ENCODE assay signal across 29 cellular contexts in genomic region chr1:212013672-212014071, GRCh38. TPM values are rescaled to one million over a fixed set of nuclear protein-coding genes. Genes with fewer than 3 reads are reported as not detected.
DNase-seq lines count a peak whose midpoint lies in the region; ATAC-seq, FAIRE-seq and TF ChIP-seq lines count a peak whose summit lies in the region.
"Had no signal": no experiment of that assay in that cellular context is flagged by ENCODE, and none has a peak within 500 bp of the region (broad histone marks: within the 10 kb centered on the region; RNA-seq: fewer than 3 reads in every experiment).

No MANE protein-coding gene starts in this region.

- peak; percentile 60 for ATAC-seq in left lung
- ATAC-seq in HG02840 (IDR thresholded peaks at IDR 0.05; ENCODE audit: low FRiP score, unreplicated experiment) = no peak
- no peak for ATAC-seq in activated naive CD8-positive, alpha-beta T cell treated with anti-CD3 and anti-CD28 coated beads, Interleukin-2, amount 50 U/mL, for 24 hours
- ATAC-seq in foreskin keratinocyte = no peak
- no peak for ATAC-seq in natural killer cell treated with Interleukin-12 subunit alpha and Interleukin-12 subunit beta and Interleukin-15 and Interleukin-18, amount 100 ng/mL, for 72 hours
- ATAC-seq: CD8-positive, alpha-beta T cell; GM23338 had no signal

- no peak for TF ChIP-seq CTCF in Caco-2 (IDR thresholded peaks at IDR 0.05; ENCODE audit: insufficient read depth in 1 of 2, low read depth in 1 of 2, low read length in 1 of 2, severe bottlenecking in 1 of 2, unreplicated experiment in 1 of 2)
- TF ChIP-seq CTCF in HEK293 (tag by site-specific recombination; IDR thresholded peaks at IDR 0.05) = no peak
- no peak for TF ChIP-seq CTCF in left lung (IDR thresholded peaks at IDR 0.05)
- no peak for TF ChIP-seq CTCF in foreskin keratinocyte (conservative IDR thresholded peaks at IDR 0.05)

- no peaks in the 10 kb centered on the region for H3K27me3 Mint-ChIP-seq in Caco-2 (ENCODE audit: insufficient read depth, unreplicated experiment)
- H3K27me3 Mint-ChIP-seq in activated naive CD8-positive, alpha-beta T cell treated with anti-CD3 and anti-CD28 coated beads, Interleukin-2, amount 50 U/mL, for 24 hours = no peaks in the 10 kb centered on the region
- H3K27me3 Mint-ChIP-seq in natural killer cell treated with Interleukin-12 subunit alpha and Interleukin-12 subunit beta and Interleukin-15 and Interleukin-18, amount 100 ng/mL, for 72 hours = no peaks in the 10 kb centered on the region
- H3K27me3 Mint-ChIP-seq: B cell had no signal

- H3K4me3 Mint-ChIP-seq in Caco-2 (ENCODE audit: unreplicated experiment) = no peak overlapping the region
- no peak overlapping the region for H3K4me3 Mint-ChIP-seq in activated naive CD8-positive, alpha-beta T cell treated with anti-CD3 and anti-CD28 coated beads, Interleukin-2, amount 50 U/mL, for 24 hours
- H3K4me3 Mint-ChIP-seq in natural killer cell treated with Interleukin-12 subunit alpha and Interleukin-12 subunit beta and Interleukin-15 and Interleukin-18, amount 100 ng/mL, for 72 hours = no peak overlapping the region
- H3K4me3 Mint-ChIP-seq: B cell; CD8-positive, alpha-beta T cell; GM23338; H9; HFFc6 had no signal

- intact Hi-C loops in Caco-2 (cut with micrococcal nuclease; ENCODE audit: unreplicated experiment) = no loop called here
- intact Hi-C loops in left lung (cut with DNase I) = no loop called here

- H3K4me3 ChIP-seq in Caco-2 (ENCODE audit: low read depth, low read length) (no peak overlapping the region), HEK293 (ENCODE audit: low read depth, low read length) (no peak overlapping the region), left lung (no peak overlapping the region)
- H3K4me3 ChIP-seq: GM23338 had no signal

- FAIRE-seq in TTC549 (lab: Jason Lieb, UNC) = peak; percentile 32
- FAIRE-seq: A204.1 had no signal

- no TSS peak for BruUV-seq in Caco-2 (replicated peaks; lab: Mats Ljungman, UMichigan)

- CTCF ChIA-PET in Caco-2 (lab: Charles Lee) (interaction anchor here (0.6 to 3.2 kb wide), 3 partner anchors 8 to 333 kb away, joined by 3 to 29 read pairs (median 4); partner anchors contain the start of genes DTL and INTS7), HEK293 (lab: Yijun Ruan, JAX) (interaction anchor here (1.2 to 5.7 kb wide), 8 partner anchors 9 to 442 kb away, joined by 3 to 48 read pairs (median 9); partner anchors contain the start of genes DTL and INTS7)

- H3K4me1 Mint-ChIP-seq in Caco-2 (ENCODE audit: low read depth, unreplicated experiment) = peaks cover 19% of the 10 kb centered on the region
- no peaks in the 10 kb centered on the region for H3K4me1 Mint-ChIP-seq in activated naive CD8-positive, alpha-beta T cell treated with anti-CD3 and anti-CD28 coated beads, Interleukin-2, amount 50 U/mL, for 24 hours
- peaks cover 0 to 3% of the 10 kb centered on the region in 2 donors for H3K4me1 Mint-ChIP-seq in natural killer cell treated with Interleukin-12 subunit alpha and Interleukin-12 subunit beta and Interleukin-15 and Interleukin-18, amount 100 ng/mL, for 72 hours (ENCODE audit: low read depth in 2 of 2)
- H3K4me1 Mint-ChIP-seq: B cell, GM23338 had no signal

- no peak overlapping the region for H3K27ac ChIP-seq in HEK293 (ENCODE audit: extremely low read depth, low read depth, low read length)
- H3K27ac ChIP-seq in left lung = peak overlapping the region in 1 of 2 donors; percentile 19
- no peak overlapping the region for H3K27ac ChIP-seq in foreskin keratinocyte
- H3K27ac ChIP-seq: C4-2B, KMS-11 had no signal

- no peaks in the 10 kb centered on the region for H3K9me3 Mint-ChIP-seq in Caco-2 (ENCODE audit: unreplicated experiment)
- H3K9me3 Mint-ChIP-seq in activated naive CD8-positive, alpha-beta T cell treated with anti-CD3 and anti-CD28 coated beads, Interleukin-2, amount 50 U/mL, for 24 hours = no peaks in the 10 kb centered on the region
- H3K9me3 Mint-ChIP-seq in natural killer cell treated with Interleukin-12 subunit alpha and Interleukin-12 subunit beta and Interleukin-15 and Interleukin-18, amount 100 ng/mL, for 72 hours = no peaks in the 10 kb centered on the region
- H3K9me3 Mint-ChIP-seq: CD8-positive, alpha-beta T cell; HFFc6 had no signal

- H3K27me3 ChIP-seq in Caco-2 (replicated peaks; ENCODE audit: control insufficient read depth, insufficient read depth, low read length) = no peaks in the 10 kb centered on the region
- no peaks in the 10 kb centered on the region for H3K27me3 ChIP-seq in left lung
- no peaks in the 10 kb centered on the region for H3K27me3 ChIP-seq in foreskin keratinocyte

- peak; percentile 44 to 55 for DNase-seq in Caco-2
- no peak for DNase-seq in left lung
- DNase-seq in activated naive CD8-positive, alpha-beta T cell treated with anti-CD3 and anti-CD28 coated beads, Interleukin-2, amount 50 U/mL, for 24 hours = no peak
- DNase-seq in foreskin keratinocyte = no peak
- DNase-seq in natural killer cell treated with Interleukin-12 subunit alpha and Interleukin-12 subunit beta and Interleukin-15 and Interleukin-18, amount 100 ng/mL, for 72 hours (ENCODE audit: low spot score) = no peak
- DNase-seq: Calu3; CD8-positive, alpha-beta T cell; DMS153; H9; HFFc6; IMR-90; MM.1S; NCI-H1092; NCI-H1417 treated with DMSO at 0.1 percent for 48 hours; NCI-H1694 treated with DMSO at 0.1 percent for 48 hours; NCI-H2081 treated with DMSO at 0.1 percent for 48 hours; NCI-H2171 treated with DMSO at 0.1 percent for 48 hours; NCI-H524 treated with DMSO at 0.1 percent for 48 hours; NCI-H82; SK-N-SH; T-helper 2 cell had no signal

- H3K36me3 Mint-ChIP-seq in Caco-2 (ENCODE audit: insufficient read depth, unreplicated experiment) = peaks cover 30% of the 10 kb centered on the region
- peaks cover 22% of the 10 kb centered on the region for H3K36me3 Mint-ChIP-seq in activated naive CD8-positive, alpha-beta T cell treated with anti-CD3 and anti-CD28 coated beads, Interleukin-2, amount 50 U/mL, for 24 hours (ENCODE audit: low read depth)
- H3K36me3 Mint-ChIP-seq in natural killer cell treated with Interleukin-12 subunit alpha and Interleukin-12 subunit beta and Interleukin-15 and Interleukin-18, amount 100 ng/mL, for 72 hours = peaks cover 5% of the 10 kb centered on the region

- H3K36me3 ChIP-seq in Caco-2 (ENCODE audit: control insufficient read depth, insufficient read depth, low read length) = no peaks in the 10 kb centered on the region
- H3K36me3 ChIP-seq in HEK293 (ENCODE audit: control insufficient read depth in 2 of 2, insufficient read depth in 1 of 2, low read length in 2 of 2) = peaks cover 0 to 46% of the 10 kb centered on the region in 2 experiments; a peak in 1 of 3 replicates
- H3K36me3 ChIP-seq in left lung = peaks cover 0 to 20% of the 10 kb centered on the region in 2 donors

- H3K4me1 ChIP-seq in Caco-2 = peaks cover 25% of the 10 kb centered on the region
- no peaks in the 10 kb centered on the region for H3K4me1 ChIP-seq in HEK293 (ENCODE audit: control insufficient read depth, insufficient read depth, low read length)
- H3K4me1 ChIP-seq in left lung = no peaks in the 10 kb centered on the region
- no peaks in the 10 kb centered on the region for H3K4me1 ChIP-seq in foreskin keratinocyte

- POLR2A ChIA-PET in Caco-2 (lab: Charles Lee) = no interaction called here
- POLR2A ChIA-PET in HEK293 (lab: Yijun Ruan, JAX) = interaction anchor here (1.1 kb wide), 1 partner anchor 22 kb away, joined by 4 read pairs; the partner anchor contains the start of genes DTL and INTS7

- H3K9me3 ChIP-seq in Caco-2 (no peaks in the 10 kb centered on the region), HEK293 (ENCODE audit: control insufficient read depth, insufficient read depth, low read depth, low read length) (no peaks in the 10 kb centered on the region), left lung (no peaks in the 10 kb centered on the region)
- H3K9me3 ChIP-seq: SK-N-SH had no signal

- peak overlapping the region; percentile 16 for H3K27ac Mint-ChIP-seq in Caco-2 (ENCODE audit: unreplicated experiment)
- no peak overlapping the region for H3K27ac Mint-ChIP-seq in activated naive CD8-positive, alpha-beta T cell treated with anti-CD3 and anti-CD28 coated beads, Interleukin-2, amount 50 U/mL, for 24 hours
- H3K27ac Mint-ChIP-seq in natural killer cell treated with Interleukin-12 subunit alpha and Interleukin-12 subunit beta and Interleukin-15 and Interleukin-18, amount 100 ng/mL, for 72 hours = no peak overlapping the region
- H3K27ac Mint-ChIP-seq: B cell; CD8-positive, alpha-beta T cell; GM23338; H9; HFFc6 had no signal

RNA-seq across cellular contexts. Expression of gene INTS7, which starts 21.7 kb away (rescaled TPM):
- total RNA-seq in Caco-2 (2022) = 28.1 and 31.9 TPM in 2 replicates
- total RNA-seq in left lung = 10 to 100 TPM; 20.3 to 22.4 TPM
- 20.4 and 21.3 TPM in 2 replicates for total RNA-seq in foreskin keratinocyte
- 15.3 and 16.5 TPM in 2 replicates for polyA plus RNA-seq in foreskin keratinocyte
- total RNA-seq in natural killer cell treated with Interleukin-12 subunit alpha and Interleukin-12 subunit beta and Interleukin-15 and Interleukin-18, amount 100 ng/mL, for 72 hours = 10 to 100 TPM; 32.9 to 41.8 TPM

RNA-seq across cellular contexts. Expression of gene DTL, which starts 21.9 kb away (rescaled TPM):
- total RNA-seq in Caco-2 (2022) = 20.3 and 23.6 TPM in 2 replicates
- total RNA-seq in left lung = 10 to 100 TPM in 1 of 2 donors, 1 to 10 TPM in 1; 8.7 to 12.1 TPM
- 28.3 and 29.5 TPM in 2 replicates for total RNA-seq in foreskin keratinocyte
- 8.8 and 11.5 TPM in 2 replicates for polyA plus RNA-seq in foreskin keratinocyte
- 10 to 100 TPM; 43.2 to 90.3 TPM for total RNA-seq in natural killer cell treated with Interleukin-12 subunit alpha and Interleukin-12 subunit beta and Interleukin-15 and Interleukin-18, amount 100 ng/mL, for 72 hours

Comparison
In these comparisons a context has a peak if more than half of its experiments do, and no peak if none do; other contexts are left out.
1. DNase-seq: peak in Caco-2 (2 of 2); none in left lung (0 of 2), activated naive CD8-positive, alpha-beta T cell treated with anti-CD3 and anti-CD28 coated beads, Interleukin-2, amount 50 U/mL, for 24 hours (single experiment), foreskin keratinocyte (0 of 2) and natural killer cell treated with Interleukin-12 subunit alpha and Interleukin-12 subunit beta and Interleukin-15 and Interleukin-18, amount 100 ng/mL, for 72 hours (single experiment).